Comparison of ENCODE assay signal across 9 cellular contexts in the genomic region with DNA sequence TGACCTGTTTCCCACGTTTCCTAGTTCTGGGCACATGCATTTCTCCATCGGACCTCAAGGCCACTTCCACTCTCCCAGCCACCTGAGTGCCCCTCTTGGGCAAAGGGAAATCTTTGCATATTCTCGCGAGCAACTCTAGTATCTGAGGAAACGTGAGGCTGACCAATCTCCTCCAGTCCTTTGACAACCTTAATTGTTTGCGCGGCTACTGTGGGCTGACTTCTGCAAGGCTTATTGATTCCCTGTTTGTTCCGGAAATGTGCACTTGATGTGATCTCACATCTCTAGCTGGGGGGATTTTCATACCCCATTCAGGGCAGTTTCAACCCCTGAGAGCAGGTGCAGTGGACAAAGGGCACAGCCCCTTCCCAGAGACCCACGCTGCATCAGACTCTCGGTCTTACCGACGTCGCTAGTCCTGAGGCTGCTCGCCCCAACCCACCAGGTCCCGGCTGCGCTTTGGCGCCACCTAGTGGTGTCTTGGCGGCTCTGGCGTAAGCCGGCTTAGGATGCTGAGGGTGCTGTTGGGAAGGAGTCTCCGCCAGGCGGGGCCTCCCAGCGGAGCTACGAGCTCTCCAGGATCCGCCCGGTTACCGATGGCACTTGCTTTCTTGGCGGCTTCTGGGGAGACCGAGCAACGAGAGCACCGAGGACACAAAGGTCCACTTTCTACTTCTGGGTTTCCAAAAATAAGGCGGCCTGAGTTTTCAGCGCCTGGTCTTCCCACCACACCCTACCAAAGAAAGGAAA. TPM values are rescaled to one million over a fixed set of nuclear protein-coding genes. Genes with fewer than 3 reads are reported as not detected.
DNase-seq lines count a peak whose midpoint lies in the region; ATAC-seq and TF ChIP-seq lines count a peak whose summit lies in the region.
"Had no signal": no experiment of that assay in that cellular context is flagged by ENCODE, and none has a peak within 500 bp of the region (broad histone marks: within the 10 kb centered on the region; RNA-seq: fewer than 3 reads in every experiment).

No MANE protein-coding gene starts in this region.

- no peaks in the 10 kb centered on the region for H3K9me3 ChIP-seq in CD8-positive, alpha-beta T cell (ENCODE audit: low read length)
- H3K9me3 ChIP-seq in ectodermal cell (ENCODE audit: control insufficient read depth, low read length) = no peaks in the 10 kb centered on the region
- H3K9me3 ChIP-seq in lung (ENCODE audit: control insufficient read depth in 2 of 2, insufficient read depth in 1 of 2, low read length in 1 of 2) = no peaks in the 10 kb centered on the region

- peak; percentile 94 for ATAC-seq in CD8-positive, alpha-beta T cell
- ATAC-seq in GM19452 (IDR thresholded peaks at IDR 0.05; ENCODE audit: unreplicated experiment) = peak; percentile 96
- peak; percentile 87 for ATAC-seq in HG03565 (IDR thresholded peaks at IDR 0.05; ENCODE audit: unreplicated experiment)
- peak; percentile 96 for ATAC-seq in lung (ENCODE audit: insufficient read depth, low FRiP score)

- intact Hi-C loops in CD8-positive, alpha-beta T cell (cut with DNase I, micrococcal nuclease) = loop anchor here (1.0 to 5.0 kb wide), 4 partner anchors 36 to 1315 kb away; partner anchors contain the start of gene EXOC6B (in 1 of the 2)

- no peaks in the 10 kb centered on the region for H3K36me3 ChIP-seq in CD8-positive, alpha-beta T cell (ENCODE audit: insufficient read depth, low read length)
- H3K36me3 ChIP-seq in ectodermal cell (ENCODE audit: control insufficient read depth, insufficient read depth, low read length) = no peaks in the 10 kb centered on the region
- H3K36me3 ChIP-seq in lung (ENCODE audit: control insufficient read depth in 2 of 2, insufficient read depth in 2 of 2, low read length in 2 of 2) = no peaks in the 10 kb centered on the region

- peaks cover 54% of the 10 kb centered on the region for H3K27me3 Mint-ChIP-seq in CD8-positive, alpha-beta T cell (ENCODE audit: low read depth)
- H3K27me3 Mint-ChIP-seq in activated CD4-positive, alpha-beta memory T cell treated with anti-CD3 and anti-CD28 coated beads, Interleukin-2, amount 10 ng/mL, durations not matched to agents 7 days and 5 days = peaks cover 48% of the 10 kb centered on the region

- TF ChIP-seq CTCF in CD8-positive, alpha-beta T cell (IDR thresholded peaks at IDR 0.05) = peak; percentile 73
- TF ChIP-seq CTCF in lung (IDR thresholded peaks at IDR 0.05; ENCODE audit: control extremely low read depth, extremely low read depth) = peak; percentile 98

- no peaks in the 10 kb centered on the region for H3K36me3 Mint-ChIP-seq in CD8-positive, alpha-beta T cell
- no peaks in the 10 kb centered on the region for H3K36me3 Mint-ChIP-seq in activated CD4-positive, alpha-beta memory T cell treated with anti-CD3 and anti-CD28 coated beads, Interleukin-2, amount 10 ng/mL, durations not matched to agents 7 days and 5 days (ENCODE audit: low read depth)

- 11 to 12% methylated on average over 33 of the region's 33 CpGs for WGBS in ectodermal cell, 2 experiments
- 5 to 7% methylated on average over 33 of the region's 33 CpGs for WGBS in lung, 2 donors

- H3K27ac Mint-ChIP-seq in CD8-positive, alpha-beta T cell = no peak overlapping the region
- H3K27ac Mint-ChIP-seq in activated CD4-positive, alpha-beta memory T cell treated with anti-CD3 and anti-CD28 coated beads, Interleukin-2, amount 10 ng/mL, durations not matched to agents 7 days and 5 days = no peak overlapping the region

- DNase-seq in CD8-positive, alpha-beta T cell = peak; percentile 69 to 91 (median 83)
- DNase-seq in NCI-H82 (lab: John Stamatoyannopoulos, UW) (peak; percentile 94), lung (ENCODE audit: low spot score) (peak; percentile 89)
- peak; percentile 88 for DNase-seq in activated CD4-positive, alpha-beta memory T cell treated with anti-CD3 and anti-CD28 coated beads, Interleukin-2, amount 10 ng/mL, durations not matched to agents 7 days and 5 days
- peak; percentile 76 to 84 (median 80) for DNase-seq in stimulated activated CD4-positive, alpha-beta T cell treated with anti-CD3 and anti-CD28 coated beads, TNF-alpha, amount 100 ng/mL, for 48 hours (ENCODE audit: low read depth in 3 of 3)

- POLR2A ChIA-PET in CD8-positive, alpha-beta T cell (lab: Charles Lee) = no interaction called here
- POLR2A ChIA-PET in activated CD4-positive, alpha-beta memory T cell treated with anti-CD3 and anti-CD28 coated beads, Interleukin-2, amount 10 ng/mL, durations not matched to agents 7 days and 5 days (lab: Charles Lee) = no interaction called here

- peaks cover 11% of the 10 kb centered on the region for H3K4me1 Mint-ChIP-seq in CD8-positive, alpha-beta T cell (ENCODE audit: low read depth)
- H3K4me1 Mint-ChIP-seq in activated CD4-positive, alpha-beta memory T cell treated with anti-CD3 and anti-CD28 coated beads, Interleukin-2, amount 10 ng/mL, durations not matched to agents 7 days and 5 days = peaks cover 14% of the 10 kb centered on the region

- H3K27me3 ChIP-seq in CD8-positive, alpha-beta T cell (ENCODE audit: insufficient read depth, low read length) = peaks cover 13% of the 10 kb centered on the region
- peaks cover 18% of the 10 kb centered on the region for H3K27me3 ChIP-seq in ectodermal cell (ENCODE audit: control insufficient read depth, insufficient read depth, low read length, poor library complexity, severe bottlenecking)
- H3K27me3 ChIP-seq in lung (ENCODE audit: control insufficient read depth, insufficient read depth) = no peaks in the 10 kb centered on the region

- peaks cover 5% of the 10 kb centered on the region for H3K4me1 ChIP-seq in CD8-positive, alpha-beta T cell (ENCODE audit: insufficient read depth, low read length)
- no peaks in the 10 kb centered on the region for H3K4me1 ChIP-seq in ectodermal cell (ENCODE audit: control insufficient read depth, insufficient read depth, low read length)
- no peaks in the 10 kb centered on the region for H3K4me1 ChIP-seq in lung (ENCODE audit: control insufficient read depth in 2 of 2, insufficient read depth in 2 of 2, low read length in 2 of 2)

- H3K9me3 Mint-ChIP-seq in CD8-positive, alpha-beta T cell = no peaks in the 10 kb centered on the region
- H3K9me3 Mint-ChIP-seq in activated CD4-positive, alpha-beta memory T cell treated with anti-CD3 and anti-CD28 coated beads, Interleukin-2, amount 10 ng/mL, durations not matched to agents 7 days and 5 days = no peaks in the 10 kb centered on the region

- peak overlapping the region; percentile 48 for H3K4me3 Mint-ChIP-seq in CD8-positive, alpha-beta T cell
- H3K4me3 Mint-ChIP-seq in activated CD4-positive, alpha-beta memory T cell treated with anti-CD3 and anti-CD28 coated beads, Interleukin-2, amount 10 ng/mL, durations not matched to agents 7 days and 5 days = peak overlapping the region; percentile 25

- H3K4me3 ChIP-seq in CD8-positive, alpha-beta T cell (ENCODE audit: low read depth, low read length) = peak overlapping the region; percentile 0
- H3K4me3 ChIP-seq in ectodermal cell (ENCODE audit: insufficient read depth, low read depth, low read length) = peak overlapping the region; percentile 28
- H3K4me3 ChIP-seq in lung = no peak overlapping the region

- CTCF ChIA-PET in CD8-positive, alpha-beta T cell (lab: Charles Lee) = interaction anchor here (0.6 to 4.1 kb wide), 21 partner anchors 8 to 202 kb away, joined by 3 to 40 read pairs (median 5); partner anchors contain the start of gene SPR
- CTCF ChIA-PET in activated CD4-positive, alpha-beta memory T cell treated with anti-CD3 and anti-CD28 coated beads, Interleukin-2, amount 10 ng/mL, durations not matched to agents 7 days and 5 days (lab: Charles Lee) = interaction anchor here (0.6 to 3.6 kb wide), 21 partner anchors 9 to 760 kb away, joined by 3 to 15 read pairs (median 4); partner anchors contain the start of gene SPR

- no peak overlapping the region for H3K27ac ChIP-seq in CD8-positive, alpha-beta T cell (ENCODE audit: low read depth, low read length)
- H3K27ac ChIP-seq in ectodermal cell (ENCODE audit: insufficient read depth, low read depth, low read length, poor library complexity, severe bottlenecking) = no peak overlapping the region
- H3K27ac ChIP-seq in lung (ENCODE audit: low read depth in 1 of 2, low read length in 1 of 2) = no peak overlapping the region
- H3K27ac ChIP-seq: skin epidermis had no signal

RNA-seq across cellular contexts. Expression of gene SPR, which starts 24.8 kb away (rescaled TPM):
- total RNA-seq in CD8-positive, alpha-beta T cell = not detected
- under 1 TPM; 0.63 to 0.71 TPM for total RNA-seq in activated CD4-positive, alpha-beta memory T cell treated with anti-CD3 and anti-CD28 coated beads, Interleukin-2, amount 10 ng/mL, durations not matched to agents 7 days and 5 days
- 2.9 TPM for polyA plus RNA-seq in ectodermal cell (2013, experiment 1 of 4)
- polyA plus RNA-seq in ectodermal cell (2013, experiment 2 of 4) = 3.3 TPM
- polyA plus RNA-seq in ectodermal cell (2013, experiment 3 of 4) = 1.6 TPM
- polyA plus RNA-seq in ectodermal cell (2013, experiment 4 of 4) = 2.9 TPM
- total RNA-seq in lung = 10 to 100 TPM; 11.1 to 38.0 TPM
- polyA plus RNA-seq in lung = 10 to 100 TPM; 31.6 to 32.2 TPM

RNA-seq across cellular contexts. Expression of gene EXOC6B, which starts 36.6 kb away (rescaled TPM):
- total RNA-seq in CD8-positive, alpha-beta T cell = 10 to 100 TPM; 13.1 to 14.9 TPM
- total RNA-seq in activated CD4-positive, alpha-beta memory T cell treated with anti-CD3 and anti-CD28 coated beads, Interleukin-2, amount 10 ng/mL, durations not matched to agents 7 days and 5 days = 10 to 100 TPM; 18.7 to 24.2 TPM
- polyA plus RNA-seq in ectodermal cell (2013, experiment 1 of 4) = 27.0 TPM
- polyA plus RNA-seq in ectodermal cell (2013, experiment 2 of 4) = 31.6 TPM
- polyA plus RNA-seq in ectodermal cell (2013, experiment 3 of 4) = 17.2 TPM
- 21.2 TPM for polyA plus RNA-seq in ectodermal cell (2013, experiment 4 of 4)
- total RNA-seq in lung = 10 to 100 TPM; 20.9 to 46.0 TPM
- polyA plus RNA-seq in lung = 1 to 10 TPM; 3.3 to 4.4 TPM

RNA-seq across cellular contexts. Expression of gene EMX1, which starts 54.9 kb away (rescaled TPM):
- not detected for total RNA-seq in CD8-positive, alpha-beta T cell
- total RNA-seq in activated CD4-positive, alpha-beta memory T cell treated with anti-CD3 and anti-CD28 coated beads, Interleukin-2, amount 10 ng/mL, durations not matched to agents 7 days and 5 days = not detected
- polyA plus RNA-seq in ectodermal cell (2013, experiment 1 of 4) = 3.4 TPM
- polyA plus RNA-seq in ectodermal cell (2013, experiment 2 of 4) = 3.5 TPM
- 3.0 TPM for polyA plus RNA-seq in ectodermal cell (2013, experiment 3 of 4)
- 5.8 TPM for polyA plus RNA-seq in ectodermal cell (2013, experiment 4 of 4)
- total RNA-seq in lung = under 1 TPM in 1 of 2 donors, not detected in 1; 0.12 TPM
- under 1 TPM in 1 of 2 donors, not detected in 1; 0.02 TPM for polyA plus RNA-seq in lung

Comparison
In these comparisons a context has a peak if more than half of its experiments do, and no peak if none do; other contexts are left out.
1. RNA of gene SPR, which starts 24.8 kb away (total RNA-seq): 11.1 to 38.0 TPM in lung; 0.63 to 0.71 TPM in activated CD4-positive, alpha-beta memory T cell treated with anti-CD3 and anti-CD28 coated beads, Interleukin-2, amount 10 ng/mL, durations not matched to agents 7 days and 5 days and not detected in CD8-positive, alpha-beta T cell; every median in the first group is over 4 times any median in the second.
2. Peak in every context shown above with its lines, with median percentiles within 50 percentile points of each other: ATAC-seq and DNase-seq.